10 cellular contexts compared by ENCODE assay signal in genomic region chr10:46440943-46441342, GRCh38. TPM values are rescaled to one million over a fixed set of nuclear protein-coding genes. Genes with fewer than 3 reads are reported as not detected.
"Had no signal": no experiment of that assay in that cellular context is flagged by ENCODE, and none has a peak within 500 bp of the region (broad histone marks: within the 10 kb centered on the region; RNA-seq: fewer than 3 reads in every experiment).

No MANE protein-coding gene starts in this region.

RNA-seq across cellular contexts. Expression of gene NPY4R, which starts 24.8 kb away (rescaled TPM):
- total RNA-seq: activated B cell treated with CpG ODN at 0.5 μM for 24 hours; activated CD4-positive, alpha-beta memory T cell treated with anti-CD3 and anti-CD28 coated beads for 36 hours; activated CD4-positive, alpha-beta T cell treated with anti-CD3 and anti-CD28 coated beads, Interleukin-2, amount 10 ng/mL, durations not matched to agents 7 days and 5 days; activated naive CD4-positive, alpha-beta T cell treated with anti-CD3 and anti-CD28 coated beads, Interleukin-2, amount 50 U/mL, for 72 hours; activated T-cell treated with anti-CD3 and anti-CD28 coated beads, Interleukin-2, amount 50 U/mL, for 4 hours; ascending aorta; body of pancreas; LHCN-M2; PC-3; T-cell had no signal
